Comparison of ENCODE assay signal across 1 cellular context in genomic region chr9:126704157-126704941, GRCh38.
TF ChIP-seq lines count a peak whose summit lies in the region.

No MANE protein-coding gene starts in this region.

TF ChIP-seq in HEK293, 187 proteins besides CTCF, POLR2A, EP300 and RAD21 (continued from another document):
- TF ChIP-seq ZNF280D (tag by site-specific recombination; IDR thresholded peaks at IDR 0.05) (no peak), RBAK (tag by site-specific recombination; IDR thresholded peaks at IDR 0.05) (no peak), ZSCAN16 (tag by site-specific recombination; IDR thresholded peaks at IDR 0.05) (no peak), ZNF785 (tag by site-specific recombination; IDR thresholded peaks at IDR 0.05) (no peak), ZNF768 (tag by site-specific recombination; IDR thresholded peaks at IDR 0.05) (no peak), ZXDB (tag by site-specific recombination; IDR thresholded peaks at IDR 0.05) (no peak), ZNF660 (tag by site-specific recombination; IDR thresholded peaks at IDR 0.05) (no peak), ZNF843 (tag by site-specific recombination; IDR thresholded peaks at IDR 0.05) (no peak), HOXA7 (CRISPR knock-in tag; IDR thresholded peaks at IDR 0.05; ENCODE audit: borderline replicate concordance) (no peak), REPIN1 (tag by site-specific recombination; IDR thresholded peaks at IDR 0.05; ENCODE audit: low read depth) (no peak), ZBTB17 (tag by site-specific recombination; IDR thresholded peaks at IDR 0.05) (peak; percentile 71), ZNF76 (tag by site-specific recombination; IDR thresholded peaks at IDR 0.05; ENCODE audit: borderline replicate concordance, low read depth) (no peak), ZBTB8A (tag by site-specific recombination; IDR thresholded peaks at IDR 0.05) (peak; percentile 61), ZNF488 (tag by site-specific recombination; IDR thresholded peaks at IDR 0.05) (no peak), ZBTB1 (tag by site-specific recombination; IDR thresholded peaks at IDR 0.05) (no peak), ZNF366 (tag by site-specific recombination; conservative IDR thresholded peaks at IDR 0.05) (peak; percentile 40; the same call in 1 of the 2 replicates)
TF ChIP-seq in HEK293: peak in this region for 14.
